In the genomic region with DNA sequence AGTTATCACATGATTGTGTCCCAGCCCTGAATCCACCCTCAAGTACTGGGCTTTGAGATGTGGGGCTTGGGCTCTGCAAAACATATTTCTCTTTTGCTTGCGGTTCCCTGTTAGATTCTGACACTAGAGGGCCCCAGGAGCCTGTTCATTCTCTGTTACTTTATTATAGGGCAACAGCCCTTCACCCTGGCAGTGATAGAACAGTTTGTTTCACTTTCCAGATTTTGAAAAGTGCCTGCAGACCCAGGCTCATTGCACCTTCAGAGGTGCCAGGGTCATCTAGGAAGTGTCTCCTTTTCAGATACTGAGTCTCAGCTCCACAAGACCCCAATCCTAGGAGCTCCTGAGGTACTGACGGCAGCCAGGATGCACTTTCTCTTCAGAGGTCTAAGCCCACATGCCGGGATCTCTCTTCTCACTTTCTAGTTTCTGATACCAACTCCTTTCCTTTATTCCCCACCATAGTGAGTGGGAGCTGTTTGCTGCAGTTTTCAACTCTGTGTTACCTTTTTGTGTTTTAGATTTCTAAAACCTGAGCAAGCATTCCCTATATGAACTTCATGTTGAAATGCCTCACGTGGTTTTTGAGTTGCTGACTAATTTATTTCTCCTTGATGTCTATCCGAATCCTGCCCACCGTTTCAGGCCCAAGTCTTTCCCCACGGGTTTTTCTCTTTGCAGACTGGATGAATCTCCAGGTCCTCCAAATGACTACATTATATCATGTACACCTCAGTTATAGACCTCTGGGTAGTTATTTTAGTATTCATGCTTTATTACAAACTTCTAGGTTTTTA, we compare ENCODE assay signal across 8 cellular contexts. TPM values are rescaled to one million over a fixed set of nuclear protein-coding genes. Genes with fewer than 3 reads are reported as not detected.
DNase-seq lines count a peak whose midpoint lies in the region; FAIRE-seq and TF ChIP-seq lines count a peak whose summit lies in the region.

No MANE protein-coding gene starts in this region.

- no peaks in the 10 kb centered on the region for H3K36me3 Mint-ChIP-seq in activated CD4-positive, alpha-beta memory T cell treated with anti-CD3 and anti-CD28 coated beads, Interleukin-2, amount 10 ng/mL, durations not matched to agents 7 days and 5 days (ENCODE audit: low read depth)

- in situ Hi-C loops in transverse colon (cut with MboI; ENCODE audit: low pct_ligation_motif_present in 1 of 4, low pct_unique_long_range_greater_than_20kb in 1 of 4, low sequenced_read_pairs in 3 of 4), result loop anchor here in 2 of 4 donors (5.0 to 10.0 kb wide), 2 partner anchors 475 to 477 kb away; no protein-coding TSS in a partner anchor

- H3K27me3 Mint-ChIP-seq in activated CD4-positive, alpha-beta memory T cell treated with anti-CD3 and anti-CD28 coated beads, Interleukin-2, amount 10 ng/mL, durations not matched to agents 7 days and 5 days, result peaks cover 14% of the 10 kb centered on the region

- FAIRE-seq in GM18507 (lab: Jason Lieb, UNC) (peak; percentile 86), endometrium (lab: Jason Lieb, UNC) (peak; percentile 35)

- H3K9me3 ChIP-seq in mucosa of stomach (ENCODE audit: control insufficient read depth, low read length) (no peaks in the 10 kb centered on the region), transverse colon (no peaks in the 10 kb centered on the region)

- 29 to 43% methylated on average over 6 to 7 of the region's 7 CpGs for WGBS in transverse colon (ENCODE audit: low coverage in 1 of 2), 2 donors

- peak overlapping the region; percentile 64 for H3K4me3 Mint-ChIP-seq in activated CD4-positive, alpha-beta memory T cell treated with anti-CD3 and anti-CD28 coated beads, Interleukin-2, amount 10 ng/mL, durations not matched to agents 7 days and 5 days

- no peak for TF ChIP-seq POLR2A in transverse colon (IDR thresholded peaks at IDR 0.05)

- H3K27ac ChIP-seq in transverse colon, result no peak overlapping the region

- intact Hi-C loops in transverse colon (cut with DNase I; ENCODE audit: low total_unique reads), result loop anchor here (5.0 kb wide), 1 partner anchor 470 kb away; no protein-coding TSS in a partner anchor

- CTCF ChIA-PET in activated CD4-positive, alpha-beta memory T cell treated with anti-CD3 and anti-CD28 coated beads, Interleukin-2, amount 10 ng/mL, durations not matched to agents 7 days and 5 days (lab: Charles Lee), result interaction anchor here (0.7 to 1.7 kb wide), 4 partner anchors 11 to 52 kb away, joined by 3 to 7 read pairs (median 3); partner anchors contain the start of gene ZNF322

- peak overlapping the region; percentile 33 for H3K9ac ChIP-seq in mucosa of stomach (ENCODE audit: low read length)

- peaks cover 14% of the 10 kb centered on the region for H3K27me3 ChIP-seq in mucosa of stomach (ENCODE audit: control insufficient read depth, insufficient read depth, low read length)
- peaks cover 16% of the 10 kb centered on the region for H3K27me3 ChIP-seq in transverse colon

- H3K4me3 ChIP-seq in mucosa of stomach (ENCODE audit: low read length) (no peak overlapping the region), transverse colon (peak overlapping the region in 2 of 4 donors; percentile 13 to 37)

- peak overlapping the region; percentile 58 for H3K27ac Mint-ChIP-seq in activated CD4-positive, alpha-beta memory T cell treated with anti-CD3 and anti-CD28 coated beads, Interleukin-2, amount 10 ng/mL, durations not matched to agents 7 days and 5 days

- DNase-seq in AG08395 (ENCODE audit: low spot score), result peak; percentile 71
- no peak for DNase-seq in GM18507 (ENCODE audit: extremely low spot score, insufficient read length, low read depth)
- DNase-seq in HK-2 (ENCODE audit: unreplicated experiment), result peak; percentile 31
- DNase-seq in NCI-H82 treated with DMSO at 0.1 percent for 48 hours (lab: John Stamatoyannopoulos, UW; ENCODE audit: unreplicated experiment), result peak; percentile 40
- peak; percentile 71 for DNase-seq in activated CD4-positive, alpha-beta memory T cell treated with anti-CD3 and anti-CD28 coated beads, Interleukin-2, amount 10 ng/mL, durations not matched to agents 7 days and 5 days
- DNase-seq in transverse colon, result peak; percentile 57

- TF ChIP-seq EP300 in transverse colon (IDR thresholded peaks at IDR 0.05; ENCODE audit: low read depth), result no peak

- POLR2A ChIA-PET in activated CD4-positive, alpha-beta memory T cell treated with anti-CD3 and anti-CD28 coated beads, Interleukin-2, amount 10 ng/mL, durations not matched to agents 7 days and 5 days (lab: Charles Lee), result interaction anchor here (0.7 to 1.2 kb wide), 2 partner anchors 526 to 1285 kb away, joined by 3 read pairs; a partner anchor contains a TSS

- H3K36me3 ChIP-seq in mucosa of stomach (ENCODE audit: control insufficient read depth, insufficient read depth, low read length) (no peaks in the 10 kb centered on the region), transverse colon (no peaks in the 10 kb centered on the region)

- TF ChIP-seq CTCF in transverse colon (IDR thresholded peaks at IDR 0.05), result peak; percentile 60 to 67 (median 61)

- H3K4me1 ChIP-seq in mucosa of stomach (ENCODE audit: control insufficient read depth, insufficient read depth, low read length) (no peaks in the 10 kb centered on the region), transverse colon (peaks cover 0 to 5% (median 3%) of the 10 kb centered on the region in 4 donors)

- peaks cover 10% of the 10 kb centered on the region for H3K4me1 Mint-ChIP-seq in activated CD4-positive, alpha-beta memory T cell treated with anti-CD3 and anti-CD28 coated beads, Interleukin-2, amount 10 ng/mL, durations not matched to agents 7 days and 5 days

- no peaks in the 10 kb centered on the region for H3K9me3 Mint-ChIP-seq in activated CD4-positive, alpha-beta memory T cell treated with anti-CD3 and anti-CD28 coated beads, Interleukin-2, amount 10 ng/mL, durations not matched to agents 7 days and 5 days

RNA-seq across cellular contexts. Expression of gene ABT1, which starts 10.9 kb away (rescaled TPM):
- 10 to 100 TPM; 26.3 to 26.8 TPM for total RNA-seq in activated CD4-positive, alpha-beta memory T cell treated with anti-CD3 and anti-CD28 coated beads, Interleukin-2, amount 10 ng/mL, durations not matched to agents 7 days and 5 days
- total RNA-seq in transverse colon, result 10 to 100 TPM in 3 of 4 donors, 1 to 10 TPM in 1; 5.6 to 16.5 (median 12.4) TPM

RNA-seq across cellular contexts. Expression of gene ZNF322, which starts 51.9 kb away (rescaled TPM):
- total RNA-seq in activated CD4-positive, alpha-beta memory T cell treated with anti-CD3 and anti-CD28 coated beads, Interleukin-2, amount 10 ng/mL, durations not matched to agents 7 days and 5 days, result 10 to 100 TPM; 10.3 to 12.3 TPM
- total RNA-seq in transverse colon, result 10 to 100 TPM in 3 of 4 donors, 1 to 10 TPM in 1; 2.8 to 32.2 (median 13.5) TPM
